In genomic region chr11:134562941-134563471, GRCh38 we compare ENCODE assay signal across 15 cellular contexts.
"Had no signal": no experiment of that assay in that cellular context is flagged by ENCODE, and none has a peak within 500 bp of the region (broad histone marks: within the 10 kb centered on the region; RNA-seq: fewer than 3 reads in every experiment).

No MANE protein-coding gene starts in this region.

- H3K27ac Mint-ChIP-seq: activated CD4-positive, alpha-beta T cell treated with anti-CD3 and anti-CD28 coated beads, Interleukin-2, amount 10 ng/mL, durations not matched to agents 7 days and 5 days; activated naive CD4-positive, alpha-beta T cell treated with anti-CD3 and anti-CD28 coated beads, Interleukin-2, amount 10 ng/mL, durations not matched to agents 7 days and 5 days; naive B cell had no signal

- H3K36me3 Mint-ChIP-seq: activated naive CD4-positive, alpha-beta T cell treated with anti-CD3 and anti-CD28 coated beads, Interleukin-2, amount 10 ng/mL, durations not matched to agents 7 days and 5 days; naive B cell had no signal

- H3K9me3 Mint-ChIP-seq: activated CD4-positive, alpha-beta T cell treated with anti-CD3 and anti-CD28 coated beads, Interleukin-2, amount 10 ng/mL, durations not matched to agents 7 days and 5 days; activated naive CD4-positive, alpha-beta T cell treated with anti-CD3 and anti-CD28 coated beads, Interleukin-2, amount 10 ng/mL, durations not matched to agents 7 days and 5 days; naive B cell had no signal

- H3K4me3 ChIP-seq: lower lobe of right lung, uterus had no signal

- H3K4me1 Mint-ChIP-seq: activated CD4-positive, alpha-beta T cell treated with anti-CD3 and anti-CD28 coated beads, Interleukin-2, amount 10 ng/mL, durations not matched to agents 7 days and 5 days; activated naive CD4-positive, alpha-beta T cell treated with anti-CD3 and anti-CD28 coated beads, Interleukin-2, amount 10 ng/mL, durations not matched to agents 7 days and 5 days; naive B cell had no signal

- H3K4me3 Mint-ChIP-seq: activated CD4-positive, alpha-beta T cell treated with anti-CD3 and anti-CD28 coated beads, Interleukin-2, amount 10 ng/mL, durations not matched to agents 7 days and 5 days; activated naive CD4-positive, alpha-beta T cell treated with anti-CD3 and anti-CD28 coated beads, Interleukin-2, amount 10 ng/mL, durations not matched to agents 7 days and 5 days; naive B cell had no signal

- H3K9me3 ChIP-seq: lower lobe of right lung, uterus had no signal

- H3K27ac ChIP-seq: lower lobe of right lung, uterus had no signal

- H3K36me3 ChIP-seq: lower lobe of right lung, uterus had no signal

- H3K27me3 ChIP-seq: uterus had no signal

- DNase-seq: activated CD4-positive, alpha-beta T cell treated with anti-CD3 and anti-CD28 coated beads, Interleukin-2, amount 10 ng/mL, durations not matched to agents 7 days and 5 days; activated CD4-positive, CD25-positive, alpha-beta regulatory T cell; activated naive CD4-positive, alpha-beta T cell treated with anti-CD3 and anti-CD28 coated beads, Interleukin-2, amount 10 ng/mL, durations not matched to agents 7 days and 5 days; caudate nucleus; dermis blood vessel endothelial cell; hippocampal formation; kidney glomerular epithelial cell; lower lobe of right lung; midbrain; naive B cell; stimulated activated CD4-positive, alpha-beta T cell treated with anti-CD3 and anti-CD28 coated beads, Interleukin-1b, Interleukin-23, amount 100 ng/mL, for 48 hours; stimulated activated naive CD4-positive, alpha-beta T cell; substantia nigra; T-helper 2 cell; uterus had no signal

- ATAC-seq: lower lobe of right lung had no signal

- H3K4me1 ChIP-seq: lower lobe of right lung, uterus had no signal
